Comparison of ENCODE assay signal across 1 cellular context in genomic region chr20:45835230-45836224, GRCh38.
TF ChIP-seq lines count a peak whose summit lies in the region.

No MANE protein-coding gene starts in this region.

TF ChIP-seq in H1, 55 proteins besides CTCF, POLR2A, EP300 and RAD21:
- TF ChIP-seq BCL11A (IDR thresholded peaks at IDR 0.05; ENCODE audit: low read depth in 2 of 2, low read length in 2 of 2) (no peak), EZH2 (IDR thresholded peaks at IDR 0.05; ENCODE audit: low read depth, low read length, severe bottlenecking) (no peak), CBX5 (IDR thresholded peaks at IDR 0.05; ENCODE audit: low read depth, low read length) (no peak), ASH2L (IDR thresholded peaks at IDR 0.05; ENCODE audit: low read length) (no peak), NRF1 (IDR thresholded peaks at IDR 0.05; ENCODE audit: low read depth, low read length) (no peak), POU5F1 (IDR thresholded peaks at IDR 0.05; ENCODE audit: low read depth, low read length) (no peak), CTBP2 (IDR thresholded peaks at IDR 0.05; ENCODE audit: borderline replicate concordance, insufficient read depth, insufficient read length, low read length) (no peak), RFX5 (IDR thresholded peaks at IDR 0.05; ENCODE audit: borderline replicate concordance, low read depth, low read length) (no peak), CHD7 (IDR thresholded peaks at IDR 0.05; ENCODE audit: insufficient replicate concordance, low read length) (no peak), MAFK (IDR thresholded peaks at IDR 0.05; ENCODE audit: low read depth, low read length) (no peak), NANOG (IDR thresholded peaks at IDR 0.05; ENCODE audit: insufficient read depth, low read depth, low read length, poor library complexity, severe bottlenecking) (no peak), SIX5 (IDR thresholded peaks at IDR 0.05; ENCODE audit: low read depth, low read length) (no peak), JUN (IDR thresholded peaks at IDR 0.05; ENCODE audit: low read depth, low read length) (no peak), USF2 (IDR thresholded peaks at IDR 0.05; ENCODE audit: low read length) (no peak)
